In the genomic region with DNA sequence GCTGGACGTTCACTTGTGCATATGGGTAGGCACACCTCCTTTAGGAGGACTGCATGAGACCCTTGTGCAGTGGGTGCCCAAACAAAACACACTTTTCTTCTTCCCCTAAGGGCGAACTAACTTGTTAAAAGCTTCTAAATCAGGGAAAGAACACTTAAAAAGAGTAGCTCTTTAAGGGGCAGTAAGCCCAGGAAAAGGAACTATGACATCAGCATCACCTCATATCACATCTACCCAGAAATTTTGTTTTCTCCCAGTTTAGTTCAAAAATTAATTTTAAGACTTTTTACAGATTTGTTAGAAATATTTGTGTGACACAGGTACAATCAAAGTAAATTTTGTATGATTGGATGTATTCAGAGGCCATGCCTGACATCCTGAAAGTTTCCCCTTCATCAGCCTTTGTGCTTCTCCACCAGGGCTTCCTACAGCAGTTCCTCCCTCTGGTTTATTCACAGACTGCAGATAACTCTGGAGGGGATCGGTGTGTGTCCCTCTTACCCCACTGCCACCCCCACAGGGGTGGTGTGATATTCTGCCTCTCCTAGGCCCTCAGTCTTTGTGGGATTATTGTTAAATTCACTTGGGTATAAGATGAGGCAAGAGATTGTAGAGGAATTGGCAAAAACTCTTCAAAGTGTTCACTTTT, we compare ENCODE assay signal across 12 cellular contexts.
"Had no signal": no experiment of that assay in that cellular context is flagged by ENCODE, and none has a peak within 500 bp of the region (broad histone marks: within the 10 kb centered on the region; RNA-seq: fewer than 3 reads in every experiment).

No MANE protein-coding gene starts in this region.

- H3K9me3 ChIP-seq: gastrocnemius medialis, heart left ventricle, right lobe of liver had no signal

- H3K4me3 ChIP-seq: gastrocnemius medialis, heart left ventricle, neural progenitor cell, right lobe of liver had no signal

- H3K27ac Mint-ChIP-seq: activated naive CD8-positive, alpha-beta T cell treated with anti-CD3 and anti-CD28 coated beads, Interleukin-2, amount 50 U/mL, for 24 hours; neural progenitor cell; stimulated activated naive CD8-positive, alpha-beta T cell treated with anti-CD3 and anti-CD28 coated beads, Interleukin-15, amount 100 ng/mL, for 72 hours had no signal

- H3K27me3 Mint-ChIP-seq: activated naive CD8-positive, alpha-beta T cell treated with anti-CD3 and anti-CD28 coated beads, Interleukin-2, amount 50 U/mL, for 24 hours; stimulated activated naive CD8-positive, alpha-beta T cell treated with anti-CD3 and anti-CD28 coated beads, Interleukin-15, amount 100 ng/mL, for 72 hours had no signal

- H3K4me3 Mint-ChIP-seq: activated naive CD8-positive, alpha-beta T cell treated with anti-CD3 and anti-CD28 coated beads, Interleukin-2, amount 50 U/mL, for 24 hours; neural progenitor cell; stimulated activated naive CD8-positive, alpha-beta T cell treated with anti-CD3 and anti-CD28 coated beads, Interleukin-15, amount 100 ng/mL, for 72 hours had no signal

- H3K9me3 Mint-ChIP-seq: activated naive CD8-positive, alpha-beta T cell treated with anti-CD3 and anti-CD28 coated beads, Interleukin-2, amount 50 U/mL, for 24 hours; immature natural killer cell; neural progenitor cell; stimulated activated naive CD8-positive, alpha-beta T cell treated with anti-CD3 and anti-CD28 coated beads, Interleukin-15, amount 100 ng/mL, for 72 hours had no signal

- H3K9ac ChIP-seq: neural progenitor cell had no signal

- ATAC-seq: activated naive CD8-positive, alpha-beta T cell treated with anti-CD3 and anti-CD28 coated beads, Interleukin-2, amount 50 U/mL, for 24 hours; stimulated activated naive CD8-positive, alpha-beta T cell treated with anti-CD3 and anti-CD28 coated beads, Interleukin-15, amount 100 ng/mL, for 72 hours had no signal

- H2AFZ ChIP-seq: neural progenitor cell had no signal

- DNase-seq: activated CD4-positive, alpha-beta T cell treated with anti-CD3 and anti-CD28 coated beads, Interleukin-2, amount 50 U/mL, for 1 hour; activated CD8-positive, alpha-beta memory T cell treated with anti-CD3 and anti-CD28 coated beads for 24 hours; activated naive CD8-positive, alpha-beta T cell treated with anti-CD3 and anti-CD28 coated beads, Interleukin-2, amount 50 U/mL, for 24 hours; aorta; erythroblast; gastrocnemius medialis; heart left ventricle; immature natural killer cell; right lobe of liver; stimulated activated naive CD8-positive, alpha-beta T cell treated with anti-CD3 and anti-CD28 coated beads, Interleukin-15, amount 100 ng/mL, for 72 hours; T-helper 2 cell had no signal

- H3K4me1 ChIP-seq: right lobe of liver had no signal

- H3K27me3 ChIP-seq: gastrocnemius medialis, heart left ventricle, neural progenitor cell, right lobe of liver had no signal

- H3K27ac ChIP-seq: gastrocnemius medialis, right lobe of liver had no signal

- H3K4me2 ChIP-seq: neural progenitor cell had no signal
